Comparison of ENCODE assay signal across 8 cellular contexts in the genomic region with DNA sequence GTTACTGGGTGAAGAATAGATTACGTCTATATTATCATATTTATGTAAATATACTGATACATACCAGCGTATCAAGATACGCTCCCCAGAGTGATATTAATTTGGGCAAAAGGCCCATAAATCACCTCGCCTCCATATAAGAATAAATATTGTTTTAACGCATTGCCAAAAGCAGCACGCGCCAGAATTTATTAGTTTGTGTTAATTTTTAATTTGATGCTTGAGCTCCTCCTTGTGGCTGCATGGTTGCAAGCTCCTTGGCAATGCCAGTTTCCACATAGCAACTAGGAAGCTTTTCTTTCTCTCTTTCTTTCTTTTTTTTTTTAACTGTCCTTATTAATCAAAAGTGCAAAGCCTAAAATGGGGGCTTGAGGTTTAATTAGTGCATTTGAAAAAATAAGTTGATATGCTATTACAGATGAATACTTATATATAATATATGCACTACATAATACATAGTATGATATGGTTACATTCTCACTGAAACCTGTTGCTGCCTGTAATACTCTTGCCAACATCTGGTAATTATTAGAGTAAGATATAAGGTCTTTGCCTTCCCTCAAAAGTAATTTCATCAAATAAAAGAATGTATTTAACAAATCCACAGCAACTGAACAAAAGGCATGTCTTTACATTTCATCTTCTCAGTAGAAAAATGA.
DNase-seq lines count a peak whose midpoint lies in the region; ATAC-seq and TF ChIP-seq lines count a peak whose summit lies in the region.

No MANE protein-coding gene starts in this region.

- no peaks in the 10 kb centered on the region for H3K36me3 ChIP-seq in left ventricle myocardium inferior
- H3K36me3 ChIP-seq in smooth muscle cell (ENCODE audit: low read depth): no peaks in the 10 kb centered on the region

- no peak overlapping the region for H3K27ac ChIP-seq in left ventricle myocardium inferior (replicated peaks)
- no peak overlapping the region for H3K27ac ChIP-seq in smooth muscle cell (ENCODE audit: low read depth)

- no peaks in the 10 kb centered on the region for H3K27me3 Mint-ChIP-seq in WTC11 (ENCODE audit: low read depth)
- H3K27me3 Mint-ChIP-seq in activated CD4-positive, alpha-beta memory T cell treated with anti-CD3 and anti-CD28 coated beads, Interleukin-2, amount 10 ng/mL, durations not matched to agents 7 days and 5 days: no peaks in the 10 kb centered on the region

- TF ChIP-seq CTCF in GM20000 (IDR thresholded peaks at IDR 0.05; ENCODE audit: extremely low read depth, missing control alignments): peak; percentile 75
- TF ChIP-seq CTCF in WTC11 (IDR thresholded peaks at IDR 0.05): peak; percentile 48
- TF ChIP-seq CTCF in left ventricle myocardium inferior (IDR thresholded peaks at IDR 0.05; ENCODE audit: borderline replicate concordance): peak; percentile 78
- peak; percentile 83 for TF ChIP-seq CTCF in smooth muscle cell (IDR thresholded peaks at IDR 0.05; ENCODE audit: borderline replicate concordance, insufficient read depth, poor library complexity, severe bottlenecking)

- WGBS in smooth muscle cell (ENCODE audit: low lambda C conversion rate): 32% methylated on average over 7 of the region's 7 CpGs

- intact Hi-C loops in left ventricle myocardium inferior (cut with micrococcal nuclease): no loop called here

- H3K9ac ChIP-seq in smooth muscle cell (ENCODE audit: low read depth): no peak overlapping the region

- DNase-seq in EH (ENCODE audit: low read depth) (peak; percentile 35), GM20000 (ENCODE audit: low spot score) (peak; percentile 32), LoVo (ENCODE audit: low spot score) (peak; percentile 56), WTC11 (ENCODE audit: low spot score) (peak; percentile 17), left ventricle myocardium inferior (no peak), smooth muscle cell (lab: John Stamatoyannopoulos, UW; ENCODE audit: unreplicated experiment) (no peak), mesenteric fat pad (ENCODE audit: low spot score) (no peak)
- no peak for DNase-seq in activated CD4-positive, alpha-beta memory T cell treated with anti-CD3 and anti-CD28 coated beads, Interleukin-2, amount 10 ng/mL, durations not matched to agents 7 days and 5 days

- H3F3A ChIP-seq in smooth muscle cell (ENCODE audit: low read depth): no peaks in the 10 kb centered on the region

- H3K36me3 Mint-ChIP-seq in WTC11: no peaks in the 10 kb centered on the region
- no peaks in the 10 kb centered on the region for H3K36me3 Mint-ChIP-seq in activated CD4-positive, alpha-beta memory T cell treated with anti-CD3 and anti-CD28 coated beads, Interleukin-2, amount 10 ng/mL, durations not matched to agents 7 days and 5 days (ENCODE audit: low read depth)

- no peak overlapping the region for H3K4me3 Mint-ChIP-seq in WTC11
- no peak overlapping the region for H3K4me3 Mint-ChIP-seq in activated CD4-positive, alpha-beta memory T cell treated with anti-CD3 and anti-CD28 coated beads, Interleukin-2, amount 10 ng/mL, durations not matched to agents 7 days and 5 days

- no peaks in the 10 kb centered on the region for H3K9me3 ChIP-seq in left ventricle myocardium inferior (replicated peaks)
- no peaks in the 10 kb centered on the region for H3K9me3 ChIP-seq in smooth muscle cell (replicated peaks; ENCODE audit: low read depth)

- H3K4me1 Mint-ChIP-seq in WTC11: peaks cover 14% of the 10 kb centered on the region
- no peaks in the 10 kb centered on the region for H3K4me1 Mint-ChIP-seq in activated CD4-positive, alpha-beta memory T cell treated with anti-CD3 and anti-CD28 coated beads, Interleukin-2, amount 10 ng/mL, durations not matched to agents 7 days and 5 days

- no peaks in the 10 kb centered on the region for H3K79me2 ChIP-seq in smooth muscle cell (ENCODE audit: low read depth)

- H3K4me3 ChIP-seq in left ventricle myocardium inferior (no peak overlapping the region), smooth muscle cell (no peak overlapping the region)

- H3K4me2 ChIP-seq in smooth muscle cell: peak overlapping the region; percentile 76

- ATAC-seq in WTC11: no peak

- no peaks in the 10 kb centered on the region for H4K20me1 ChIP-seq in smooth muscle cell (ENCODE audit: low read depth)

- no peak overlapping the region for H2AFZ ChIP-seq in smooth muscle cell (ENCODE audit: low read depth)

- H3K4me1 ChIP-seq in left ventricle myocardium inferior (no peaks in the 10 kb centered on the region), smooth muscle cell (ENCODE audit: low read depth) (no peaks in the 10 kb centered on the region)

- H3K27me3 ChIP-seq in left ventricle myocardium inferior (ENCODE audit: low read depth): no peaks in the 10 kb centered on the region
- no peaks in the 10 kb centered on the region for H3K27me3 ChIP-seq in smooth muscle cell (ENCODE audit: low read depth)

- POLR2A ChIA-PET in WTC11 (lab: Charles Lee): no interaction called here
- POLR2A ChIA-PET in activated CD4-positive, alpha-beta memory T cell treated with anti-CD3 and anti-CD28 coated beads, Interleukin-2, amount 10 ng/mL, durations not matched to agents 7 days and 5 days (lab: Charles Lee): no interaction called here

- H3K9me3 Mint-ChIP-seq in WTC11: no peaks in the 10 kb centered on the region
- H3K9me3 Mint-ChIP-seq in activated CD4-positive, alpha-beta memory T cell treated with anti-CD3 and anti-CD28 coated beads, Interleukin-2, amount 10 ng/mL, durations not matched to agents 7 days and 5 days: no peaks in the 10 kb centered on the region

- H3K27ac Mint-ChIP-seq in WTC11: no peak overlapping the region
- no peak overlapping the region for H3K27ac Mint-ChIP-seq in activated CD4-positive, alpha-beta memory T cell treated with anti-CD3 and anti-CD28 coated beads, Interleukin-2, amount 10 ng/mL, durations not matched to agents 7 days and 5 days

- CTCF ChIA-PET in WTC11 (lab: Charles Lee): interaction anchor here (0.6 to 1.6 kb wide), 19 partner anchors 9 to 980 kb away, joined by 3 to 10 read pairs (median 3); no protein-coding TSS in a partner anchor
- CTCF ChIA-PET in activated CD4-positive, alpha-beta memory T cell treated with anti-CD3 and anti-CD28 coated beads, Interleukin-2, amount 10 ng/mL, durations not matched to agents 7 days and 5 days (lab: Charles Lee): interaction anchor here (1.1 kb wide), 1 partner anchor 22 kb away, joined by 3 read pairs; no protein-coding TSS in a partner anchor

TF ChIP-seq in WTC11, 78 proteins besides CTCF, POLR2A, EP300 and RAD21 (continues in another document):
- no peak for TF ChIP-seq OVOL2 (CRISPR knock-in tag; IDR thresholded peaks at IDR 0.05; ENCODE audit: borderline replicate concordance)
- no peak for TF ChIP-seq NR1H2 (CRISPR knock-in tag; IDR thresholded peaks at IDR 0.05)
- no peak for TF ChIP-seq ZBTB21 (CRISPR knock-in tag; IDR thresholded peaks at IDR 0.05; ENCODE audit: borderline replicate concordance)
- no peak for TF ChIP-seq CDX4 (CRISPR knock-in tag; IDR thresholded peaks at IDR 0.05; ENCODE audit: borderline replicate concordance)
- TF ChIP-seq, protein P1, sequence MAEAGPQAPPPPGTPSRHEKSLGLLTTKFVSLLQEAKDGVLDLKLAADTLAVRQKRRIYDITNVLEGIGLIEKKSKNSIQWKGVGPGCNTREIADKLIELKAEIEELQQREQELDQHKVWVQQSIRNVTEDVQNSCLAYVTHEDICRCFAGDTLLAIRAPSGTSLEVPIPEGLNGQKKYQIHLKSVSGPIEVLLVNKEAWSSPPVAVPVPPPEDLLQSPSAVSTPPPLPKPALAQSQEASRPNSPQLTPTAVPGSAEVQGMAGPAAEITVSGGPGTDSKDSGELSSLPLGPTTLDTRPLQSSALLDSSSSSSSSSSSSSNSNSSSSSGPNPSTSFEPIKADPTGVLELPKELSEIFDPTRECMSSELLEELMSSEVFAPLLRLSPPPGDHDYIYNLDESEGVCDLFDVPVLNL (CRISPR knock-in tag; IDR thresholded peaks at IDR 0.05; ENCODE audit: borderline replicate concordance, low read depth): no peak
- TF ChIP-seq RORB (CRISPR knock-in tag; IDR thresholded peaks at IDR 0.05): no peak
- TF ChIP-seq FOXJ3 (CRISPR knock-in tag; IDR thresholded peaks at IDR 0.05; ENCODE audit: borderline replicate concordance): no peak
- no peak for TF ChIP-seq MAX (CRISPR knock-in tag; IDR thresholded peaks at IDR 0.05)
- no peak for TF ChIP-seq NFATC4 (CRISPR knock-in tag; IDR thresholded peaks at IDR 0.05)
- no peak for TF ChIP-seq ESRRA (CRISPR knock-in tag; IDR thresholded peaks at IDR 0.05; ENCODE audit: borderline replicate concordance)
- TF ChIP-seq SMAD4 (CRISPR knock-in tag; IDR thresholded peaks at IDR 0.05): no peak
- no peak for TF ChIP-seq NFE2L1 (CRISPR knock-in tag; IDR thresholded peaks at IDR 0.05)
- TF ChIP-seq FOXP1 (CRISPR knock-in tag; IDR thresholded peaks at IDR 0.05; ENCODE audit: borderline replicate concordance): no peak
- TF ChIP-seq ZNF232 (CRISPR knock-in tag; IDR thresholded peaks at IDR 0.05): no peak
- TF ChIP-seq ZNF671 (CRISPR knock-in tag; IDR thresholded peaks at IDR 0.05): no peak
- no peak for TF ChIP-seq ZNF138 (CRISPR knock-in tag; conservative IDR thresholded peaks at IDR 0.05)

Comparison
In these comparisons a context has a peak if more than half of its experiments do, and no peak if none do; other contexts are left out.
1. DNase-seq: peak in EH (single experiment), GM20000 (single experiment), LoVo (single experiment) and WTC11 (single experiment); none in left ventricle myocardium inferior (single experiment), smooth muscle cell (single experiment), mesenteric fat pad (single experiment) and activated CD4-positive, alpha-beta memory T cell treated with anti-CD3 and anti-CD28 coated beads, Interleukin-2, amount 10 ng/mL, durations not matched to agents 7 days and 5 days (single experiment).
2. Peak in every context shown above with its lines, with median percentiles within 50 percentile points of each other: CTCF ChIP-seq.